Comparison of ENCODE assay signal across 25 cellular contexts in genomic region chr1:83889707-83890106, GRCh38.
DNase-seq lines count a peak whose midpoint lies in the region; ATAC-seq and TF ChIP-seq lines count a peak whose summit lies in the region.
"Had no signal": no experiment of that assay in that cellular context is flagged by ENCODE, and none has a peak within 500 bp of the region (broad histone marks: within the 10 kb centered on the region; RNA-seq: fewer than 3 reads in every experiment).

No MANE protein-coding gene starts in this region.

- no peaks in the 10 kb centered on the region for H3K36me3 ChIP-seq in thoracic aorta
- H3K36me3 ChIP-seq: cardiac muscle cell, ovary, thyroid gland had no signal

- H3K27me3 ChIP-seq in thoracic aorta (replicated peaks; ENCODE audit: insufficient read depth): no peaks in the 10 kb centered on the region
- H3K27me3 ChIP-seq: cardiac muscle cell, heart right ventricle, ovary, thyroid gland had no signal

- no peak overlapping the region; the same call in 1 of the 2 replicates for H3K27ac Mint-ChIP-seq in HFFc6
- H3K27ac Mint-ChIP-seq: IgD-negative memory B cell; immature natural killer cell; natural killer cell; stimulated activated naive B cell treated with anti-CD40 and anti-IgM and Interleukin-4, amounts not matched to agents 10 μg/mL and 1 μg/mL and 100 μg/mL, for 72 hours had no signal

- peaks cover 9% of the 10 kb centered on the region; the same call in 1 of the 2 replicates for H3K36me3 Mint-ChIP-seq in HFFc6 (ENCODE audit: low read depth)
- H3K36me3 Mint-ChIP-seq: IgD-negative memory B cell, natural killer cell had no signal

- DNase-seq in HFFc6: peak; percentile 45
- peak; percentile 5 for DNase-seq in amniotic epithelial cell (ENCODE audit: low read depth)
- peak; percentile 52 for DNase-seq in fibroblast of pulmonary artery (ENCODE audit: low read depth)
- DNase-seq in thoracic aorta (ENCODE audit: low spot score): no peak
- no peak for DNase-seq in NCI-H1694 treated with DMSO at 0.1 percent for 48 hours (lab: John Stamatoyannopoulos, UW)
- DNase-seq in coronary artery (ENCODE audit: low spot score): no peak
- DNase-seq in H4 (ENCODE audit: low spot score): no peak
- DNase-seq: activated CD4-positive, alpha-beta T cell treated with anti-CD3 and anti-CD28 coated beads for 4 hours; activated CD8-positive, alpha-beta memory T cell treated with anti-CD3 and anti-CD28 coated beads for 24 hours; activated gamma-delta T cell treated with Interleukin-2 at 50 U/mL for 16 hours; activated T-cell treated with anti-CD3 and anti-CD28 coated beads, Interleukin-2, amount 50 U/mL, for 1 hour; heart right ventricle; immature natural killer cell; mesendoderm; natural killer cell; NCI-H1417; NCI-H524; ovary; stimulated activated CD4-positive, alpha-beta T cell treated with anti-CD3 and anti-CD28 coated beads, Interleukin-4, amount 100 ng/mL, for 24 hours; stimulated activated naive B cell treated with anti-CD40 and anti-IgM and Interleukin-4, amounts not matched to agents 10 μg/mL and 1 μg/mL and 100 μg/mL, for 72 hours; T-helper 2 cell; thyroid gland had no signal

- H3K4me1 ChIP-seq in thoracic aorta (ENCODE audit: control insufficient read depth in 1 of 2, low read depth in 2 of 2): peaks cover 8 to 23% of the 10 kb centered on the region in 2 donors
- H3K4me1 ChIP-seq: thyroid gland had no signal

- no peak for TF ChIP-seq CTCF in HFFc6 (IDR thresholded peaks at IDR 0.05)
- TF ChIP-seq CTCF in fibroblast of pulmonary artery (IDR thresholded peaks at IDR 0.05; ENCODE audit: low read length, missing control alignments): no peak
- no peak for TF ChIP-seq CTCF in thoracic aorta (IDR thresholded peaks at IDR 0.05)
- no peak for TF ChIP-seq CTCF in coronary artery (IDR thresholded peaks at IDR 0.05)

- peak overlapping the region in 1 of 2 donors; percentile 16 for H3K27ac ChIP-seq in thoracic aorta
- no peak overlapping the region for H3K27ac ChIP-seq in coronary artery
- H3K27ac ChIP-seq: cardiac muscle cell, heart right ventricle, ovary, thyroid gland had no signal

- ATAC-seq in thoracic aorta (ENCODE audit: insufficient number of reproducible peaks, low FRiP score, low read depth): peak; percentile 12
- ATAC-seq: heart right ventricle; left lobe of liver; natural killer cell; stimulated activated naive B cell treated with anti-CD40 and anti-IgM and Interleukin-4, amounts not matched to agents 10 μg/mL and 1 μg/mL and 100 μg/mL, for 72 hours had no signal

- H3K4me3 Mint-ChIP-seq in HFFc6: no peak overlapping the region
- H3K4me3 Mint-ChIP-seq: IgD-negative memory B cell; immature natural killer cell; natural killer cell; stimulated activated naive B cell treated with anti-CD40 and anti-IgM and Interleukin-4, amounts not matched to agents 10 μg/mL and 1 μg/mL and 100 μg/mL, for 72 hours had no signal

- H3K9me3 ChIP-seq in thoracic aorta: no peaks in the 10 kb centered on the region
- H3K9me3 ChIP-seq: ovary, thyroid gland had no signal

- H3K4me3 ChIP-seq in fibroblast of pulmonary artery (replicated peaks; ENCODE audit: low read depth, low read length) (no peak overlapping the region), thoracic aorta (no peak overlapping the region), coronary artery (no peak overlapping the region)
- H3K4me3 ChIP-seq: cardiac muscle cell, heart right ventricle, ovary, thyroid gland had no signal

- H3K4me1 Mint-ChIP-seq in HFFc6 (ENCODE audit: low read depth): peaks cover 8% of the 10 kb centered on the region
- H3K4me1 Mint-ChIP-seq: IgD-negative memory B cell; immature natural killer cell; natural killer cell; stimulated activated naive B cell treated with anti-CD40 and anti-IgM and Interleukin-4, amounts not matched to agents 10 μg/mL and 1 μg/mL and 100 μg/mL, for 72 hours had no signal

- 0 out of 2 replicates have a peak, but pooled peaks cover 2% of the 10 kb centered on the region for H3K27me3 Mint-ChIP-seq in HFFc6 (ENCODE audit: insufficient read depth)

- H3K9me3 Mint-ChIP-seq in HFFc6: no peaks in the 10 kb centered on the region
- H3K9me3 Mint-ChIP-seq: natural killer cell had no signal

Comparison
In these comparisons a context has a peak if more than half of its experiments do, and no peak if none do; other contexts are left out.
1. DNase-seq: peak in HFFc6 (single experiment), amniotic epithelial cell (single experiment) and fibroblast of pulmonary artery (single experiment); none in thoracic aorta (single experiment), NCI-H1694 treated with DMSO at 0.1 percent for 48 hours (single experiment), coronary artery (single experiment) and H4 (single experiment).